8 cellular contexts compared by ENCODE assay signal in genomic region chr17:78736526-78737079, GRCh38. TPM values are rescaled to one million over a fixed set of nuclear protein-coding genes. Genes with fewer than 3 reads are reported as not detected.
DNase-seq lines count a peak whose midpoint lies in the region; TF ChIP-seq lines count a peak whose summit lies in the region.

No MANE protein-coding gene starts in this region.

- CTCF ChIA-PET in HEK293T (lab: Yijun Ruan, JAX): interaction anchor here (0.6 to 2.2 kb wide), 5 partner anchors 10 to 1109 kb away, joined by 3 to 6 read pairs (median 3); no protein-coding TSS in a partner anchor

- no peaks in the 10 kb centered on the region for H3K27me3 ChIP-seq in mucosa of stomach (ENCODE audit: control insufficient read depth, insufficient read depth, low read length)

- peak overlapping the region; percentile 88 for H3K9ac ChIP-seq in mucosa of stomach (ENCODE audit: low read length)

- TF ChIP-seq CTCF in foreskin fibroblast (IDR thresholded peaks at IDR 0.05; ENCODE audit: low read depth, low read length): no peak

- POLR2A ChIA-PET in HEK293T (lab: Yijun Ruan, JAX): interaction anchor here (0.7 to 4.2 kb wide), 5 partner anchors 13 to 223 kb away, joined by 3 to 42 read pairs (median 3); no protein-coding TSS in a partner anchor

- no peaks in the 10 kb centered on the region for H3K9me3 ChIP-seq in mucosa of stomach (ENCODE audit: control insufficient read depth, low read length)

- H3K36me3 ChIP-seq in mucosa of stomach (ENCODE audit: control insufficient read depth, insufficient read depth, low read length): no peaks in the 10 kb centered on the region

- peaks cover 49% of the 10 kb centered on the region for H3K4me1 ChIP-seq in mucosa of stomach (ENCODE audit: control insufficient read depth, insufficient read depth, low read length)

- DNase-seq in HEK293T (ENCODE audit: extremely low spot score) (peak; percentile 79), NCI-H187 treated with DMSO at 0.1 percent for 48 hours (lab: John Stamatoyannopoulos, UW) (peak; percentile 51), ecto neural progenitor cell (ENCODE audit: low spot score) (peak; percentile 66), ureter (ENCODE audit: low spot score) (peak; percentile 86), foreskin fibroblast (no peak)
- DNase-seq in activated CD4-positive, CD25-positive, alpha-beta regulatory T cell treated with anti-CD3 and anti-CD28 coated beads, Interleukin-2, amount 50 U/mL, for 72 hours: peak; percentile 56

- H3K4me3 ChIP-seq in GM08714 (ENCODE audit: low read length): peak overlapping the region; percentile 97
- H3K4me3 ChIP-seq in mucosa of stomach (ENCODE audit: low read length): peak overlapping the region; percentile 73
- no peak overlapping the region for H3K4me3 ChIP-seq in foreskin fibroblast (ENCODE audit: low read depth in 1 of 2, low read length in 2 of 2)

TF ChIP-seq in HEK293T, 16 proteins besides CTCF, POLR2A, EP300 and RAD21:
- no peak for TF ChIP-seq ELF4 (IDR thresholded peaks at IDR 0.05)
- TF ChIP-seq CTBP1 (IDR thresholded peaks at IDR 0.05; ENCODE audit: borderline replicate concordance): no peak
- no peak for TF ChIP-seq SUZ12 (IDR thresholded peaks at IDR 0.05)
- no peak for TF ChIP-seq ARNT (IDR thresholded peaks at IDR 0.05)
- TF ChIP-seq L3MBTL2 (conservative IDR thresholded peaks at IDR 0.05): 0 out of 2 replicates have a peak, but pooled peaks have one; percentile 10

RNA-seq across cellular contexts. Expression of gene CYTH1, which starts 45.5 kb away (rescaled TPM):
- total RNA-seq in ureter: 55.6 TPM

Comparison
In these comparisons a context has a peak if more than half of its experiments do, and no peak if none do; other contexts are left out.
1. H3K4me3 ChIP-seq: peak in GM08714 (single experiment) and mucosa of stomach (single experiment); none in foreskin fibroblast (0 of 2).
2. DNase-seq: peak in HEK293T (single experiment), NCI-H187 treated with DMSO at 0.1 percent for 48 hours (single experiment), activated CD4-positive, CD25-positive, alpha-beta regulatory T cell treated with anti-CD3 and anti-CD28 coated beads, Interleukin-2, amount 50 U/mL, for 72 hours (single experiment), ecto neural progenitor cell (single experiment) and ureter (single experiment); none in foreskin fibroblast (0 of 2).